Comparison of ENCODE assay signal across 24 cellular contexts in the genomic region with DNA sequence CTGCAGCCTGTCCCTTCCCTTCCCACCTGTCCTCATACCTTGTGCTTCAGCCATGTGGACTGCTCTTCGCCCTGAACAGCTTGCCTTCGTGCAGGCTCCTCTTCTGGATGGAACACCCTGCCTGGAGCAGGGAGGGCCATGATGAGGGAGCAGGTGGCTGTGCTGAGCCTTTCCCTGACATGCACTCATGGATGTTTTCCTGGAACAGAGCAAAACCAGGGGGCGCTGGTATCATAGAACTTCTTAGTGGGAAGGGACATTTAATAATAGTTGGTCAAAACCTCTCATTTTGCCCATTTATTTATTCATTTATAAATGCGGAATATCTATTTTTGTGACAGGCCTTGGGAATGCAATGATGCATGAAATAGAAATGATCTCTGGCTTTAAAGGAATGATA.
A peak's percentile ranks its signal among the peaks of the same experiment; 100 is the strongest.
DNase-seq lines count a peak whose midpoint lies in the region; ATAC-seq and TF ChIP-seq lines count a peak whose summit lies in the region.
"Had no signal": no experiment of that assay in that cellular context is flagged by ENCODE, and none has a peak within 500 bp of the region (broad histone marks: within the 10 kb centered on the region; RNA-seq: fewer than 3 reads in every experiment).

No MANE protein-coding gene starts in this region.

- H3K9ac ChIP-seq in SK-N-SH = no peak overlapping the region

- no peak for ATAC-seq in SK-N-SH treated with all-trans-retinoic acid at 6 μM for 48 hours
- ATAC-seq in activated naive CD4-positive, alpha-beta T cell treated with anti-CD3 and anti-CD28 coated beads, Interleukin-2, amount 50 U/mL, for 72 hours = no peak
- no peak for ATAC-seq in esophagus mucosa
- ATAC-seq: activated naive CD8-positive, alpha-beta T cell treated with anti-CD3 and anti-CD28 coated beads, Interleukin-2, amount 50 U/mL, for 24 hours; left lobe of liver; naive thymus-derived CD4-positive, alpha-beta T cell; right cardiac atrium had no signal

- no peaks in the 10 kb centered on the region for H3K4me1 Mint-ChIP-seq in activated CD4-positive, alpha-beta T cell treated with anti-CD3 and anti-CD28 coated beads, Interleukin-2, amount 10 ng/mL, durations not matched to agents 24 days and 14 days
- H3K4me1 Mint-ChIP-seq: activated CD4-positive, alpha-beta memory T cell treated with anti-CD3 and anti-CD28 coated beads, Interleukin-2, amount 10 ng/mL, durations not matched to agents 7 days and 5 days; activated naive CD8-positive, alpha-beta T cell treated with anti-CD3 and anti-CD28 coated beads, Interleukin-2, amount 50 U/mL, for 24 hours; naive thymus-derived CD4-positive, alpha-beta T cell had no signal

- H3K4me1 ChIP-seq in SK-N-SH (ENCODE audit: control insufficient read depth in 1 of 2, insufficient read depth in 2 of 2, low read depth in 1 of 2, low read length in 1 of 2) (peaks cover 0 to 8% of the 10 kb centered on the region in 2 experiments; a peak in 1 of 4 replicates), right atrium auricular region (no peaks in the 10 kb centered on the region)
- H3K4me1 ChIP-seq: upper lobe of left lung had no signal

- no peak overlapping the region for H3K27ac Mint-ChIP-seq in activated naive CD4-positive, alpha-beta T cell treated with anti-CD3 and anti-CD28 coated beads, Interleukin-2, amount 50 U/mL, for 72 hours
- no peak overlapping the region for H3K27ac Mint-ChIP-seq in activated CD4-positive, alpha-beta T cell treated with anti-CD3 and anti-CD28 coated beads, Interleukin-2, amount 10 ng/mL, durations not matched to agents 24 days and 14 days
- H3K27ac Mint-ChIP-seq: activated CD4-positive, alpha-beta memory T cell treated with anti-CD3 and anti-CD28 coated beads, Interleukin-2, amount 10 ng/mL, durations not matched to agents 7 days and 5 days; activated naive CD8-positive, alpha-beta T cell treated with anti-CD3 and anti-CD28 coated beads, Interleukin-2, amount 50 U/mL, for 24 hours; naive thymus-derived CD4-positive, alpha-beta T cell had no signal

- H4K20me1 ChIP-seq in SK-N-SH (ENCODE audit: insufficient read depth) = no peaks in the 10 kb centered on the region

- H3K79me2 ChIP-seq in SK-N-SH (ENCODE audit: insufficient read depth) = no peaks in the 10 kb centered on the region

- H3K36me3 ChIP-seq in SK-N-SH (replicated peaks in 1 of 2; ENCODE audit: control insufficient read depth in 1 of 2, insufficient read depth in 2 of 2, low read length in 1 of 2) (no peaks in the 10 kb centered on the region), right atrium auricular region (no peaks in the 10 kb centered on the region)
- H3K36me3 ChIP-seq: upper lobe of left lung had no signal

- CTCF ChIA-PET in SK-N-SH (lab: Yijun Ruan, JAX) = interaction anchor here (0.9 to 1.4 kb wide), 2 partner anchors 11 to 27 kb away, joined by 3 to 5 read pairs; no protein-coding TSS in a partner anchor

- no peak overlapping the region for H3K4me2 ChIP-seq in SK-N-SH

- TF ChIP-seq CTCF in SK-N-SH (IDR thresholded peaks at IDR 0.05) (no peak), epithelial cell of proximal tubule (conservative IDR thresholded peaks at IDR 0.05; ENCODE audit: low read depth, low read length) (peak; percentile 33), right atrium auricular region (IDR thresholded peaks at IDR 0.05) (no peak)

- TF ChIP-seq RAD21 in SK-N-SH (IDR thresholded peaks at IDR 0.05; ENCODE audit: low read length) = peak; percentile 18

- no peak overlapping the region for H2AFZ ChIP-seq in SK-N-SH (ENCODE audit: low read depth)

- peaks cover 12% of the 10 kb centered on the region for H3K27me3 Mint-ChIP-seq in activated CD4-positive, alpha-beta T cell treated with anti-CD3 and anti-CD28 coated beads, Interleukin-2, amount 10 ng/mL, durations not matched to agents 24 days and 14 days

- no peaks in the 10 kb centered on the region for H3K36me3 Mint-ChIP-seq in activated naive CD4-positive, alpha-beta T cell treated with anti-CD3 and anti-CD28 coated beads, Interleukin-2, amount 50 U/mL, for 72 hours
- H3K36me3 Mint-ChIP-seq in activated CD4-positive, alpha-beta T cell treated with anti-CD3 and anti-CD28 coated beads, Interleukin-2, amount 10 ng/mL, durations not matched to agents 24 days and 14 days (ENCODE audit: low read depth) = no peaks in the 10 kb centered on the region
- H3K36me3 Mint-ChIP-seq: naive thymus-derived CD4-positive, alpha-beta T cell had no signal

- no peak overlapping the region for H3K27ac ChIP-seq in SK-N-SH (ENCODE audit: low read depth in 2 of 2, low read length in 1 of 2)
- no peak overlapping the region for H3K27ac ChIP-seq in right atrium auricular region
- H3K27ac ChIP-seq: C4-2B, upper lobe of left lung had no signal

- no peaks in the 10 kb centered on the region for H3F3A ChIP-seq in SK-N-SH (replicated peaks; ENCODE audit: insufficient read depth)

- no peaks in the 10 kb centered on the region for H3K27me3 ChIP-seq in SK-N-SH (ENCODE audit: insufficient read depth)
- H3K27me3 ChIP-seq in right atrium auricular region = no peaks in the 10 kb centered on the region
- H3K27me3 ChIP-seq: upper lobe of left lung had no signal

- H3K4me3 ChIP-seq in SK-N-SH (ENCODE audit: low read depth in 2 of 2, low read length in 1 of 2) (no peak overlapping the region), epithelial cell of proximal tubule (ENCODE audit: low read depth, low read length) (no peak overlapping the region), right atrium auricular region (no peak overlapping the region)
- H3K4me3 ChIP-seq: upper lobe of left lung had no signal

- no peak for TF ChIP-seq EP300 in SK-N-SH (IDR thresholded peaks at IDR 0.05; ENCODE audit: borderline replicate concordance in 1 of 2, low read depth in 1 of 2, low read length in 1 of 2)

- H3K9me2 ChIP-seq in SK-N-SH = no peaks in the 10 kb centered on the region

- intact Hi-C loops in activated CD4-positive, alpha-beta T cell treated with anti-CD3 and anti-CD28 coated beads, Interleukin-2, amount 10 ng/mL, durations not matched to agents 24 days and 14 days (cut with micrococcal nuclease) = no loop called here

- no peak for DNase-seq in SK-N-SH
- DNase-seq in NCI-H2227 treated with DMSO at 0.1 percent for 48 hours (lab: John Stamatoyannopoulos, UW) = peak; percentile 44
- DNase-seq in epithelial cell of proximal tubule (ENCODE audit: low read depth) = no peak
- DNase-seq in activated naive CD4-positive, alpha-beta T cell treated with anti-CD3 and anti-CD28 coated beads, Interleukin-2, amount 50 U/mL, for 72 hours (ENCODE audit: low spot score in 2 of 2) = no peak
- DNase-seq in right atrium auricular region (ENCODE audit: low spot score) = no peak
- DNase-seq in activated CD4-positive, alpha-beta T cell treated with anti-CD3 and anti-CD28 coated beads, Interleukin-2, amount 10 ng/mL, durations not matched to agents 24 days and 14 days = no peak
- DNase-seq: activated CD4-positive, alpha-beta memory T cell treated with anti-CD3 and anti-CD28 coated beads, Interleukin-2, amount 10 ng/mL, durations not matched to agents 7 days and 5 days; activated CD4-positive, CD25-positive, alpha-beta regulatory T cell; activated effector memory CD4-positive, alpha-beta T cell treated with Interleukin-2 at 50 U/mL for 16 hours; activated naive CD8-positive, alpha-beta T cell treated with anti-CD3 and anti-CD28 coated beads, Interleukin-2, amount 50 U/mL, for 24 hours; effector memory CD4-positive, alpha-beta T cell; GF-D8; MV-4-11; naive thymus-derived CD4-positive, alpha-beta T cell; NCI-H2029; NCI-H524 treated with DMSO at 0.1 percent for 48 hours; right cardiac atrium; stimulated activated CD4-positive, alpha-beta T cell treated with anti-CD3 and anti-CD28 coated beads, Interleukin-15, amount 100 ng/mL, for 24 hours; T1000; upper lobe of left lung had no signal

- peaks cover 0 to 4% of the 10 kb centered on the region in 2 donors for H3K9me3 Mint-ChIP-seq in activated naive CD4-positive, alpha-beta T cell treated with anti-CD3 and anti-CD28 coated beads, Interleukin-2, amount 50 U/mL, for 72 hours
- H3K9me3 Mint-ChIP-seq in activated CD4-positive, alpha-beta T cell treated with anti-CD3 and anti-CD28 coated beads, Interleukin-2, amount 10 ng/mL, durations not matched to agents 24 days and 14 days = no peaks in the 10 kb centered on the region
- H3K9me3 Mint-ChIP-seq: activated CD4-positive, alpha-beta memory T cell treated with anti-CD3 and anti-CD28 coated beads, Interleukin-2, amount 10 ng/mL, durations not matched to agents 7 days and 5 days; activated naive CD8-positive, alpha-beta T cell treated with anti-CD3 and anti-CD28 coated beads, Interleukin-2, amount 50 U/mL, for 24 hours; naive thymus-derived CD4-positive, alpha-beta T cell had no signal

- no peak overlapping the region for H3K4me3 Mint-ChIP-seq in activated CD4-positive, alpha-beta T cell treated with anti-CD3 and anti-CD28 coated beads, Interleukin-2, amount 10 ng/mL, durations not matched to agents 24 days and 14 days
- H3K4me3 Mint-ChIP-seq: activated CD4-positive, alpha-beta memory T cell treated with anti-CD3 and anti-CD28 coated beads, Interleukin-2, amount 10 ng/mL, durations not matched to agents 7 days and 5 days; activated naive CD8-positive, alpha-beta T cell treated with anti-CD3 and anti-CD28 coated beads, Interleukin-2, amount 50 U/mL, for 24 hours; naive thymus-derived CD4-positive, alpha-beta T cell had no signal

- H3K9me3 ChIP-seq in SK-N-SH = no peaks in the 10 kb centered on the region
- H3K9me3 ChIP-seq in right atrium auricular region = no peaks in the 10 kb centered on the region
- H3K9me3 ChIP-seq: upper lobe of left lung had no signal

- POLR2A ChIA-PET in SK-N-SH (lab: Yijun Ruan, JAX) = no interaction called here

- WGBS in SK-N-SH (ENCODE audit: low lambda C conversion rate) = 43% methylated on average over 4 of the region's 4 CpGs

TF ChIP-seq in SK-N-SH, 30 proteins besides CTCF, POLR2A, EP300 and RAD21 (continues in another document):
- TF ChIP-seq CHD2 (IDR thresholded peaks at IDR 0.05; ENCODE audit: low read length, partially characterized antibody) (no peak), SIN3A (IDR thresholded peaks at IDR 0.05; ENCODE audit: borderline replicate concordance, low read depth, low read length) (no peak), TCF12 (IDR thresholded peaks at IDR 0.05) (no peak), RFX5 (IDR thresholded peaks at IDR 0.05; ENCODE audit: low read length) (no peak), GATA2 (CRISPR knock-in tag; IDR thresholded peaks at IDR 0.05) (no peak), RCOR1 (IDR thresholded peaks at IDR 0.05; ENCODE audit: low read length) (no peak), FOXM1 (IDR thresholded peaks at IDR 0.05; ENCODE audit: low read depth) (no peak)

TF ChIP-seq in SK-N-SH treated with all-trans-retinoic acid at 6 μM for 48 hours, 23 proteins besides CTCF, POLR2A, EP300 and RAD21 (continues in another document):
- TF ChIP-seq TOX (CRISPR knock-in tag; IDR thresholded peaks at IDR 0.05; ENCODE audit: borderline replicate concordance) = no peak
